ENCODE assay signal across 29 cellular contexts in the genomic region with DNA sequence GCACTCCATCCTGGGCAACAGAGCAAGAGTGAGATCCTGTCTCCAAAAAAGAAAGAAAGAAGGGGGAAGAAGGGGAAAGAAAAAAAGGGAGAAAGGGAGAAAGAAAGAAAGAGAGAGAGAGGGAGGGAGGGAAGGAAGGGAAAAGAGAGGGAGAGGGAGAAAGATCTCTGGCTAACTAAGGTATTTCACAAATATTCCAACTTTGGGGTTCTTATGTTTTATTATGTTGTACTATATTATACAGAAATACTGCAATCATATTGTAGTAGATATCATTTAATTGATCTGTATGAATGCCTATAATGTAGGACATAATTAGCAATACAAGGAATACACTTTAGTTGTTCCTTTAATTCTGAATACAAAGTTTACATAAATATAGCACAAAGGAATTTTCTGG.
"Had no signal": no experiment of that assay in that cellular context is flagged by ENCODE, and none has a peak within 500 bp of the region (broad histone marks: within the 10 kb centered on the region; RNA-seq: fewer than 3 reads in every experiment).

No MANE protein-coding gene starts in this region.

- H3K4me1 Mint-ChIP-seq: activated CD4-positive, alpha-beta T cell treated with anti-CD3 and anti-CD28 coated beads, Interleukin-2, amount 10 ng/mL, durations not matched to agents 7 days and 5 days; central memory CD8-positive, alpha-beta T cell had no signal

- ATAC-seq: activated T-cell treated with anti-CD3 and anti-CD28 coated beads, Interleukin-2, amount 50 U/mL, for 72 hours; foreskin keratinocyte; gastrocnemius medialis; heart left ventricle had no signal

- H3K4me3 Mint-ChIP-seq: activated CD4-positive, alpha-beta memory T cell treated with anti-CD3 and anti-CD28 coated beads, Interleukin-2, amount 10 ng/mL, durations not matched to agents 7 days and 5 days; activated CD4-positive, alpha-beta T cell treated with anti-CD3 and anti-CD28 coated beads, Interleukin-2, amount 10 ng/mL, durations not matched to agents 7 days and 5 days; activated naive CD8-positive, alpha-beta T cell; activated T-cell treated with anti-CD3 and anti-CD28 coated beads, Interleukin-2, amount 50 U/mL, for 24 hours; activated T-cell treated with anti-CD3 and anti-CD28 coated beads, Interleukin-2, amount 50 U/mL, for 72 hours; central memory CD8-positive, alpha-beta T cell; dendritic cell treated with granulocyte-macrophage colony-stimulating factor and Interleukin-4, amounts not matched to agents 40 ng/mL and 50 ng/mL, for 4 days; endodermal cell had no signal

- H3K27ac ChIP-seq: brain microvascular endothelial cell, coronary artery, esophagus muscularis mucosa, foreskin keratinocyte, gastrocnemius medialis, heart left ventricle had no signal

- DNase-seq: activated CD4-positive, alpha-beta memory T cell treated with anti-CD3 and anti-CD28 coated beads, Interleukin-2, amount 10 ng/mL, durations not matched to agents 7 days and 5 days; activated CD4-positive, alpha-beta T cell treated with anti-CD3 and anti-CD28 coated beads for 1 hour; activated CD4-positive, alpha-beta T cell treated with anti-CD3 and anti-CD28 coated beads for 4 hours; activated CD4-positive, alpha-beta T cell treated with anti-CD3 and anti-CD28 coated beads, Interleukin-2, amount 10 ng/mL, durations not matched to agents 7 days and 5 days; activated CD4-positive, alpha-beta T cell treated with anti-CD3 and anti-CD28 coated beads, Interleukin-2, amount 50 U/mL, for 4 hours; activated CD8-positive, alpha-beta memory T cell treated with anti-CD3 and anti-CD28 coated beads, Interleukin-2, amount 50 U/mL, for 48 hours; activated gamma-delta T cell; activated naive CD4-positive, alpha-beta T cell; activated naive CD4-positive, alpha-beta T cell treated with anti-CD3 and anti-CD28 coated beads, Interleukin-2, amount 50 U/mL, for 16 hours; activated T-cell treated with anti-CD3 and anti-CD28 coated beads for 4 hours; activated T-cell treated with anti-CD3 and anti-CD28 coated beads, Interleukin-2, amount 50 U/mL, for 24 hours; activated T-cell treated with anti-CD3 and anti-CD28 coated beads, Interleukin-2, amount 50 U/mL, for 72 hours; amniotic stem cell; brain microvascular endothelial cell; dorsolateral prefrontal cortex; effector memory CD4-positive, alpha-beta T cell; endodermal cell; foreskin keratinocyte; gastrocnemius medialis; glutamatergic neuron; heart left ventricle; T-helper 2 cell had no signal

- H3K9me3 Mint-ChIP-seq: activated CD4-positive, alpha-beta memory T cell treated with anti-CD3 and anti-CD28 coated beads, Interleukin-2, amount 10 ng/mL, durations not matched to agents 7 days and 5 days; activated CD4-positive, alpha-beta T cell treated with anti-CD3 and anti-CD28 coated beads, Interleukin-2, amount 10 ng/mL, durations not matched to agents 7 days and 5 days; central memory CD8-positive, alpha-beta T cell had no signal

- H3K4me1 ChIP-seq: gastrocnemius medialis had no signal

- H3K27ac Mint-ChIP-seq: activated CD4-positive, alpha-beta memory T cell treated with anti-CD3 and anti-CD28 coated beads, Interleukin-2, amount 10 ng/mL, durations not matched to agents 7 days and 5 days; activated CD4-positive, alpha-beta T cell treated with anti-CD3 and anti-CD28 coated beads, Interleukin-2, amount 10 ng/mL, durations not matched to agents 7 days and 5 days; activated naive CD8-positive, alpha-beta T cell; activated T-cell treated with anti-CD3 and anti-CD28 coated beads, Interleukin-2, amount 50 U/mL, for 24 hours; activated T-cell treated with anti-CD3 and anti-CD28 coated beads, Interleukin-2, amount 50 U/mL, for 72 hours; dendritic cell treated with granulocyte-macrophage colony-stimulating factor and Interleukin-4, amounts not matched to agents 40 ng/mL and 50 ng/mL, for 4 days; endodermal cell had no signal

- H3K4me3 ChIP-seq: dorsolateral prefrontal cortex, esophagus muscularis mucosa, gastrocnemius medialis, heart left ventricle had no signal

- H3K9me3 ChIP-seq: gastrocnemius medialis had no signal

- H3K36me3 Mint-ChIP-seq: activated naive CD8-positive, alpha-beta T cell had no signal

- H3K36me3 ChIP-seq: brain microvascular endothelial cell, esophagus muscularis mucosa, gastrocnemius medialis, heart left ventricle had no signal

- H3K27me3 ChIP-seq: brain microvascular endothelial cell, dorsolateral prefrontal cortex, esophagus muscularis mucosa, foreskin keratinocyte, gastrocnemius medialis, heart left ventricle had no signal

- FAIRE-seq: astrocyte, bronchial epithelial cell had no signal
